8 cellular contexts compared by ENCODE assay signal in genomic region chr3:31531992-31532586, GRCh38. TPM values are rescaled to one million over a fixed set of nuclear protein-coding genes. Genes with fewer than 3 reads are reported as not detected.
DNase-seq lines count a peak whose midpoint lies in the region; ATAC-seq, FAIRE-seq and TF ChIP-seq lines count a peak whose summit lies in the region.

No MANE protein-coding gene starts in this region.

- H3K56ac ChIP-seq in H1 (replicated peaks; ENCODE audit: insufficient read length, low read depth, low read length), result peak overlapping the region; percentile 44

- peaks cover 12% of the 10 kb centered on the region for H3K4me1 Mint-ChIP-seq in Caco-2 (ENCODE audit: low read depth, unreplicated experiment)

- H4K5ac ChIP-seq in H1 (ENCODE audit: insufficient read length, low read depth, low read length), result peak overlapping the region; percentile 94

- no peaks in the 10 kb centered on the region for H3K9me3 Mint-ChIP-seq in Caco-2 (ENCODE audit: unreplicated experiment)

- H3K4me2 ChIP-seq in H1 (ENCODE audit: insufficient read depth in 1 of 2, low read depth in 2 of 2, low read length in 2 of 2) (peak overlapping the region; percentile 79 to 87), mesenchymal stem cell (ENCODE audit: low read length, poor library complexity, severe bottlenecking) (peak overlapping the region; percentile 89)

- H2BK12ac ChIP-seq in H1 (ENCODE audit: low read depth, low read length) (no peak overlapping the region; the same call in 1 of the 2 replicates), mesenchymal stem cell (ENCODE audit: low read length in 2 of 2) (peak overlapping the region; percentile 66 to 81)

- no peak overlapping the region for H2BK120ac ChIP-seq in H1 (replicated peaks; ENCODE audit: low read depth, low read length)
- H2BK120ac ChIP-seq in mesenchymal stem cell (ENCODE audit: low read depth, low read length), result peak overlapping the region; percentile 94

- H3K23me2 ChIP-seq in H1 (ENCODE audit: low read depth, low read length), result no peaks in the 10 kb centered on the region

- H4K91ac ChIP-seq in H1 (replicated peaks; ENCODE audit: insufficient read length, low read length) (peak overlapping the region; percentile 76), mesenchymal stem cell (ENCODE audit: low read length) (peak overlapping the region; percentile 98)

- intact Hi-C loops in Caco-2 (cut with micrococcal nuclease; ENCODE audit: unreplicated experiment), result loop anchor here (1.0 to 10.0 kb wide), 4 partner anchors 45 to 597 kb away; no protein-coding TSS in a partner anchor

- H2BK20ac ChIP-seq in H1 (ENCODE audit: low read length), result no peak overlapping the region

- H3K79me1 ChIP-seq in H1 (ENCODE audit: low read depth, low read length) (no peaks in the 10 kb centered on the region), mesenchymal stem cell (replicated peaks; ENCODE audit: low read length, poor library complexity, severe bottlenecking) (no peaks in the 10 kb centered on the region)

- no peak for TF ChIP-seq RAD21 in H1 (IDR thresholded peaks at IDR 0.05 in 1 of 2, conservative IDR thresholded peaks at IDR 0.05 in 1 of 2; ENCODE audit: low read depth in 2 of 2, low read length in 2 of 2)

- ATAC-seq in GM21390 (IDR thresholded peaks at IDR 0.05; ENCODE audit: unreplicated experiment), result peak; percentile 80

- peak overlapping the region; percentile 98 for H3K27ac Mint-ChIP-seq in Caco-2 (ENCODE audit: unreplicated experiment)

- H2AFZ ChIP-seq in H1 (ENCODE audit: low read length), result peak overlapping the region; percentile 33; the same call in 1 of the 2 replicates
- peak overlapping the region; percentile 93 for H2AFZ ChIP-seq in mesenchymal stem cell (ENCODE audit: low read depth, low read length)

- H3K27me3 ChIP-seq in Caco-2 (replicated peaks; ENCODE audit: control insufficient read depth, insufficient read depth, low read length) (no peaks in the 10 kb centered on the region), H1 (replicated peaks in 1 of 4; ENCODE audit: control insufficient read depth in 3 of 4, extremely low read depth in 1 of 4, insufficient read depth in 3 of 4, low read length in 3 of 4) (no peaks in the 10 kb centered on the region), mesenchymal stem cell (ENCODE audit: control insufficient read depth in 1 of 2, insufficient read depth in 1 of 2, low read length in 2 of 2) (peaks cover 0 to 11% of the 10 kb centered on the region in 2 experiments)

- TF ChIP-seq EP300 in H1 (IDR thresholded peaks at IDR 0.05; ENCODE audit: borderline replicate concordance in 1 of 2, low read depth in 2 of 2, low read length in 2 of 2), result no peak

- H2BK15ac ChIP-seq in H1 (ENCODE audit: low read length) (no peak overlapping the region; the same call in 1 of the 2 replicates), mesenchymal stem cell (ENCODE audit: low read depth, poor library complexity, severe bottlenecking) (peak overlapping the region; percentile 83)

- peaks cover 8 to 48% of the 10 kb centered on the region in 2 experiments for H3K79me2 ChIP-seq in H1 (ENCODE audit: control insufficient read depth in 1 of 2, insufficient read depth in 2 of 2, low read length in 2 of 2)

- peak overlapping the region; percentile 93 for H2BK5ac ChIP-seq in H1 (ENCODE audit: low read depth, low read length)
- peak overlapping the region; percentile 99 for H2BK5ac ChIP-seq in mesenchymal stem cell (ENCODE audit: low read depth, low read length, poor library complexity, severe bottlenecking)

- WGBS in H1 (ENCODE audit: extremely low coverage in 1 of 2, insufficient coverage in 1 of 2, insufficient read length in 1 of 2, insufficient replicate concordance in 2 of 2, low coverage in 1 of 2, low lambda C conversion rate in 2 of 2, missing lambda C conversion rate in 1 of 2), 2 experiments, result 1% methylated on average over 64 of the region's 73 CpGs; no CpG with 5 or more reads in 1 of the 2 experiments
- 0% methylated on average over 53 of the region's 73 CpGs for WGBS in mesenchymal stem cell

- no TSS peak for BruUV-seq in Caco-2 (replicated peaks; lab: Mats Ljungman, UMichigan)

- H2AK5ac ChIP-seq in H1 (ENCODE audit: low read depth, low read length) (no peak overlapping the region), mesenchymal stem cell (ENCODE audit: low read length, severe bottlenecking) (no peak overlapping the region)

- peak overlapping the region; percentile 91 to 98 (median 96) for H3K9ac ChIP-seq in H1 (replicated peaks in 1 of 4; ENCODE audit: extremely low read depth in 1 of 4, low read depth in 3 of 4, low read length in 3 of 4)
- peak overlapping the region; percentile 95 for H3K9ac ChIP-seq in mesenchymal stem cell (ENCODE audit: low read length)

- H3K4me3 ChIP-seq in Caco-2 (ENCODE audit: low read depth, low read length) (peak overlapping the region; percentile 97), H1 (ENCODE audit: extremely low read depth in 1 of 4, insufficient read depth in 2 of 4, low read depth in 3 of 4, low read length in 4 of 4) (peak overlapping the region; percentile 70 to 95 (median 87)), mesenchymal stem cell (ENCODE audit: insufficient read depth in 1 of 2, low read depth in 1 of 2, low read length in 2 of 2) (peak overlapping the region; percentile 93 to 97)

- no peak overlapping the region for H3K4ac ChIP-seq in H1 (replicated peaks; ENCODE audit: insufficient read length, low read depth, low read length)
- peak overlapping the region; percentile 87 to 99 for H3K4ac ChIP-seq in mesenchymal stem cell (ENCODE audit: low read depth in 1 of 2, low read length in 2 of 2)

- peak; percentile 99 for DNase-seq in Caco-2
- peak; percentile 34 to 99 (median 96) for DNase-seq in HUDEP-2 (lab: John Stamatoyannopoulos, UW; ENCODE audit: unreplicated experiment in 76 of 76)
- peak; percentile 99 for DNase-seq in NOMO-1 treated with dmso at 0.1 percent for 144 hours (lab: John Stamatoyannopoulos, UW; ENCODE audit: unreplicated experiment)
- DNase-seq in activated CD8-positive, alpha-beta memory T cell treated with anti-CD3 and anti-CD28 coated beads, Interleukin-2, amount 50 U/mL, for 1 hour (ENCODE audit: extremely low read depth), result peak; percentile 97
- peak; percentile 97 to 98 for DNase-seq in H1 (ENCODE audit: low read depth in 1 of 2, low spot score in 2 of 2)
- DNase-seq in mesenchymal stem cell, result peak; percentile 99
- peak; percentile 98 for DNase-seq in stimulated activated CD8-positive, alpha-beta memory T cell treated with anti-CD3 and anti-CD28 coated beads, Interleukin-12 subunit alpha, Interleukin-12 subunit beta, amount 100 ng/mL, for 24 hours (ENCODE audit: extremely low read depth)

- POLR2A ChIA-PET in Caco-2 (lab: Charles Lee), result interaction anchor here (0.5 to 2.1 kb wide), 20 partner anchors 10 to 926 kb away, joined by 3 to 13 read pairs (median 4); partner anchors contain the start of genes CMTM8 and TGFBR2
- POLR2A ChIA-PET in H1 (lab: Charles Lee; ENCODE audit: partially characterized antibody), result interaction anchor here (0.6 to 3.7 kb wide), 35 partner anchors 10 to 638 kb away, joined by 3 to 31 read pairs (median 4); no protein-coding TSS in a partner anchor

- no peak for FAIRE-seq in H1 (lab: Jason Lieb, UNC)

- H3K9me3 ChIP-seq in Caco-2, result no peaks in the 10 kb centered on the region
- H3K9me3 ChIP-seq in H1 (ENCODE audit: insufficient read depth in 2 of 2, low read depth in 1 of 2, low read length in 1 of 2), result no peaks in the 10 kb centered on the region
- H3K9me3 ChIP-seq in mesenchymal stem cell (ENCODE audit: control insufficient read depth, low read length), result no peaks in the 10 kb centered on the region

- H4K20me1 ChIP-seq in H1 (replicated peaks in 1 of 2; ENCODE audit: control insufficient read depth in 1 of 2, insufficient read depth in 2 of 2, low read length in 2 of 2), result peaks cover 2 to 20% of the 10 kb centered on the region in 2 experiments

- CTCF ChIA-PET in Caco-2 (lab: Charles Lee), result interaction anchor here (0.6 to 1.1 kb wide), 5 partner anchors 79 to 450 kb away, joined by 3 to 9 read pairs (median 3); partner anchors contain the start of gene ZNF860
- CTCF ChIA-PET in H1 (lab: Charles Lee; ENCODE audit: partially characterized antibody), result interaction anchor here (0.6 to 3.7 kb wide), 11 partner anchors 9 to 263 kb away, joined by 3 to 16 read pairs (median 4); no protein-coding TSS in a partner anchor

- H3K36me3 ChIP-seq in Caco-2 (ENCODE audit: control insufficient read depth, insufficient read depth, low read length) (no peaks in the 10 kb centered on the region), H1 (ENCODE audit: control insufficient read depth in 2 of 4, insufficient read depth in 4 of 4, low read length in 3 of 4) (no peaks in the 10 kb centered on the region), mesenchymal stem cell (ENCODE audit: control insufficient read depth in 1 of 2, insufficient read depth in 2 of 2, low read depth in 1 of 2, low read length in 2 of 2) (no peaks in the 10 kb centered on the region)

- no peak overlapping the region for H3K23ac ChIP-seq in H1 (ENCODE audit: insufficient read length)
- no peak overlapping the region for H3K23ac ChIP-seq in mesenchymal stem cell (ENCODE audit: low read length in 2 of 2)

- TF ChIP-seq CTCF in Caco-2 (IDR thresholded peaks at IDR 0.05; ENCODE audit: insufficient read depth in 1 of 2, low read depth in 1 of 2, low read length in 1 of 2, severe bottlenecking in 1 of 2, unreplicated experiment in 1 of 2), result no peak
- peak in 1 of 3 experiments; percentile 0; a peak in 1 of 4 replicates for TF ChIP-seq CTCF in H1 (IDR thresholded peaks at IDR 0.05; ENCODE audit: control extremely low read depth in 1 of 3, insufficient read depth in 1 of 3, low read depth in 1 of 3, low read length in 3 of 3)

- H3K18ac ChIP-seq in H1 (ENCODE audit: extremely low read depth, low read length) (peak overlapping the region; percentile 92), mesenchymal stem cell (ENCODE audit: low read depth in 1 of 2, low read length in 2 of 2) (peak overlapping the region; percentile 98 to 100)

- H3K36me3 Mint-ChIP-seq in Caco-2 (ENCODE audit: insufficient read depth, unreplicated experiment), result peaks cover 14% of the 10 kb centered on the region

- no peaks in the 10 kb centered on the region for H3K27me3 Mint-ChIP-seq in Caco-2 (ENCODE audit: insufficient read depth, unreplicated experiment)

- H3K4me3 Mint-ChIP-seq in Caco-2 (ENCODE audit: unreplicated experiment), result peak overlapping the region; percentile 89

- H3K4me1 ChIP-seq in Caco-2, result peaks cover 19% of the 10 kb centered on the region
- H3K4me1 ChIP-seq in H1 (replicated peaks in 1 of 4; ENCODE audit: control insufficient read depth in 3 of 4, insufficient read depth in 4 of 4, low read length in 3 of 4), result peaks cover 0 to 10% (median 3%) of the 10 kb centered on the region in 4 experiments; a peak in 2 of 7 replicates
- peaks cover 1% of the 10 kb centered on the region for H3K4me1 ChIP-seq in mesenchymal stem cell (ENCODE audit: control insufficient read depth, insufficient read depth, low read depth, low read length)

- no peak overlapping the region for H3K14ac ChIP-seq in H1 (ENCODE audit: insufficient read length)
- peak overlapping the region in 1 of 2 experiments; percentile 90 for H3K14ac ChIP-seq in mesenchymal stem cell (ENCODE audit: low read length in 2 of 2)

- peak; percentile 96 to 98 for TF ChIP-seq POLR2A in H1 (IDR thresholded peaks at IDR 0.05; ENCODE audit: control extremely low read depth in 1 of 2, low read depth in 2 of 2, low read length in 2 of 2)

- H3K27ac ChIP-seq in H1 (ENCODE audit: low read depth, low read length) (peak overlapping the region; percentile 97), mesenchymal stem cell (ENCODE audit: low read length, poor library complexity, severe bottlenecking) (peak overlapping the region; percentile 100)

- H4K8ac ChIP-seq in H1 (ENCODE audit: extremely low read depth, insufficient read depth, low read length) (peak overlapping the region; percentile 99; the same call in 1 of the 2 replicates), mesenchymal stem cell (ENCODE audit: low read length) (peak overlapping the region; percentile 99)

RNA-seq across cellular contexts. Expression of gene STT3B, which starts 0.6 kb away (rescaled TPM):
- total RNA-seq in Caco-2 (2022), result 162 and 165 TPM in 2 replicates
- 131 and 134 TPM in 2 replicates for total RNA-seq in H1 (2021; fragmentation: NEBNext Ultra II Directional; extraction: Animal tissue kit (Norgen Biotek cat#: 25700))
- polyA plus RNA-seq in H1 (2011; rRNA removed), result 34.2 and 43.5 TPM in 2 replicates
- 53.5 TPM for polyA plus RNA-seq in H1 (2011; cell fraction: cytosol; rRNA removed)
- 26.1 TPM for polyA plus RNA-seq in H1 (2011; cell fraction: nucleus; rRNA removed)
- 43.7 to 95.2 TPM (median 53.1 TPM) in 4 replicates for polyA plus RNA-seq in H1 (2012, experiment 1 of 2)
- 5.7 TPM for polyA plus RNA-seq in H1 (2012, experiment 2 of 2)
- 201 TPM for polyA plus RNA-seq in H1 (2013, experiment 1 of 2)
- 213 TPM for polyA plus RNA-seq in H1 (2013, experiment 2 of 2)
- 96.8 and 163 TPM in 2 replicates for polyA minus RNA-seq in H1 (2011; rRNA and poly(A)+ RNA removed)
- polyA minus RNA-seq in H1 (2011; cell fraction: cytosol; rRNA and poly(A)+ RNA removed), result 61.3 TPM
- polyA minus RNA-seq in H1 (2011; cell fraction: nucleus; rRNA and poly(A)+ RNA removed), result 84.5 TPM
- 104 TPM for polyA plus RNA-seq in mesenchymal stem cell (2013, experiment 1 of 2)
- 107 TPM for polyA plus RNA-seq in mesenchymal stem cell (2013, experiment 2 of 2)

Comparison
In these comparisons a context has a peak if more than half of its experiments do, and no peak if none do; other contexts are left out.
1. Peak in every context shown above with its lines: DNase-seq, ATAC-seq, H3K4me3 ChIP-seq and H3K27ac ChIP-seq.